ENCODE assay signal across 20 cellular contexts in genomic region chr6:165937564-165938358, GRCh38.
DNase-seq lines count a peak whose midpoint lies in the region; ATAC-seq and TF ChIP-seq lines count a peak whose summit lies in the region.
"Had no signal": no experiment of that assay in that cellular context is flagged by ENCODE, and none has a peak within 500 bp of the region (broad histone marks: within the 10 kb centered on the region; RNA-seq: fewer than 3 reads in every experiment).

No MANE protein-coding gene starts in this region.

- DNase-seq in left lobe of liver (ENCODE audit: low spot score) = peak; percentile 65
- no peak for DNase-seq in neural crest cell (ENCODE audit: low read depth, low spot score)
- DNase-seq in activated CD4-positive, CD25-positive, alpha-beta regulatory T cell treated with anti-CD3 and anti-CD28 coated beads, Interleukin-2, amount 50 U/mL, for 72 hours = no peak
- DNase-seq in effector memory CD4-positive, alpha-beta T cell = no peak
- DNase-seq: ACHN; BE2C; C1 segment of cervical spinal cord; CD4-positive, CD25-positive, alpha-beta regulatory T cell; CD8-positive, alpha-beta memory T cell; COR-L47; GDM1; HCEC 1CT; HFFc6; KBM-7 had no signal

- no peak overlapping the region for H3K27ac ChIP-seq in effector memory CD4-positive, alpha-beta T cell (ENCODE audit: insufficient read depth, low read length, poor library complexity, severe bottlenecking)
- H3K27ac ChIP-seq: HL-60 had no signal

- no peak overlapping the region for H3K4me3 Mint-ChIP-seq in neural crest cell
- H3K4me3 Mint-ChIP-seq: CD4-positive, CD25-positive, alpha-beta regulatory T cell; CD8-positive, alpha-beta memory T cell; GM23338; HFFc6; IgD-negative memory B cell had no signal

- no peaks in the 10 kb centered on the region for H3K36me3 ChIP-seq in effector memory CD4-positive, alpha-beta T cell (ENCODE audit: control insufficient read depth, insufficient read depth, low read length)
- H3K36me3 ChIP-seq: BE2C had no signal

- H3K27me3 Mint-ChIP-seq in neural crest cell (ENCODE audit: low read depth) = peaks cover 5% of the 10 kb centered on the region
- H3K27me3 Mint-ChIP-seq: CD4-positive, CD25-positive, alpha-beta regulatory T cell had no signal

- peaks cover 19% of the 10 kb centered on the region for H3K9me3 Mint-ChIP-seq in neural crest cell

- TF ChIP-seq CTCF in neural crest cell (conservative IDR thresholded peaks at IDR 0.05) = no peak

- peak overlapping the region; percentile 21 for H3K27ac Mint-ChIP-seq in neural crest cell (ENCODE audit: unreplicated experiment)
- H3K27ac Mint-ChIP-seq: CD4-positive, CD25-positive, alpha-beta regulatory T cell; CD8-positive, alpha-beta memory T cell; GM23338; HFFc6; IgD-negative memory B cell had no signal

- H3K4me1 Mint-ChIP-seq in neural crest cell = peaks cover 4% of the 10 kb centered on the region
- H3K4me1 Mint-ChIP-seq: CD4-positive, CD25-positive, alpha-beta regulatory T cell; CD8-positive, alpha-beta memory T cell; GM23338 had no signal

- H3K4me1 ChIP-seq in effector memory CD4-positive, alpha-beta T cell (ENCODE audit: control insufficient read depth, insufficient read depth, low read length, poor library complexity, severe bottlenecking) = no peaks in the 10 kb centered on the region
- H3K4me1 ChIP-seq: BE2C had no signal

- no peaks in the 10 kb centered on the region for H3K9me3 ChIP-seq in effector memory CD4-positive, alpha-beta T cell (ENCODE audit: control insufficient read depth, low read length)
- H3K9me3 ChIP-seq: BE2C had no signal

- no peak overlapping the region for H3K4me3 ChIP-seq in effector memory CD4-positive, alpha-beta T cell (ENCODE audit: insufficient read depth, low read depth, low read length, poor library complexity, severe bottlenecking)
- H3K4me3 ChIP-seq: GM23338 had no signal

- peaks cover 2% of the 10 kb centered on the region for H3K36me3 Mint-ChIP-seq in neural crest cell (ENCODE audit: low read depth)
- H3K36me3 Mint-ChIP-seq: CD4-positive, CD25-positive, alpha-beta regulatory T cell; CD8-positive, alpha-beta memory T cell; IgD-negative memory B cell had no signal

- ATAC-seq in left lobe of liver (peak; percentile 99), GM21526 (IDR thresholded peaks at IDR 0.05; ENCODE audit: low FRiP score, unreplicated experiment) (no peak), HG03571 (IDR thresholded peaks at IDR 0.05; ENCODE audit: unreplicated experiment) (no peak)
- ATAC-seq: GM23338 had no signal

- H3K27me3 ChIP-seq in effector memory CD4-positive, alpha-beta T cell (replicated peaks; ENCODE audit: control insufficient read depth, insufficient read depth, low read length, poor library complexity, severe bottlenecking) = no peaks in the 10 kb centered on the region
- H3K27me3 ChIP-seq: BE2C had no signal

TF ChIP-seq in PFSK-1, 5 proteins besides CTCF, POLR2A, EP300 and RAD21:
- TF ChIP-seq POLR2AphosphoS5 (IDR thresholded peaks at IDR 0.05; ENCODE audit: low read depth, low read length) = peak; percentile 15; the same call in 1 of the 2 replicates
- TF ChIP-seq SIN3A (IDR thresholded peaks at IDR 0.05; ENCODE audit: borderline replicate concordance, insufficient read depth, low read length) = peak; percentile 68; the same call in 1 of the 2 replicates
- no peak for TF ChIP-seq FOXP2 (optimal IDR thresholded peaks at IDR 0.05; ENCODE audit: borderline replicate concordance, extremely low read depth, extremely low read length, insufficient read depth)
